ENCODE assay signal across 1 cellular context in the genomic region with DNA sequence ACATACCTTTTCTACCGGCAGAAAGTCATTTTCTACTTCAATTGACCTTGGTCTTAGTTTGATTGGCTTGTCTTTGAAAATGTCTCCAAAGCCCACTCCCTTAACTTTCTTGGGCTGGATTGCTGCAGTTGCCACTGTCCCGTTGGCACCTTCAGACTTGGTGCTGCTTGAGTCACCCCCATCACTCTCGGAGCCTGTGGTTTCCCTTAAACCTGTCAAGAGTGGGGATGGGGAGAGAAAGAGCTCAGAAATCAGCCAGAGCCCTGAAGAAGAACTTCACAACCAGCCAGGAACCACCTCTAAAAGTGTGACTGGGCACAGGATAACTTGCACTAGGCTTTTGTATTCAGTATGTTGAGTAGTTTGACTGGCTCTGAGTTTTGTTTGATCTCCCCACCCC.
TF ChIP-seq lines count a peak whose summit lies in the region.

No MANE protein-coding gene starts in this region.

TF ChIP-seq in GM12878, 131 proteins besides CTCF, POLR2A, EP300 and RAD21 (continued from another document):
- TF ChIP-seq, protein P1, sequence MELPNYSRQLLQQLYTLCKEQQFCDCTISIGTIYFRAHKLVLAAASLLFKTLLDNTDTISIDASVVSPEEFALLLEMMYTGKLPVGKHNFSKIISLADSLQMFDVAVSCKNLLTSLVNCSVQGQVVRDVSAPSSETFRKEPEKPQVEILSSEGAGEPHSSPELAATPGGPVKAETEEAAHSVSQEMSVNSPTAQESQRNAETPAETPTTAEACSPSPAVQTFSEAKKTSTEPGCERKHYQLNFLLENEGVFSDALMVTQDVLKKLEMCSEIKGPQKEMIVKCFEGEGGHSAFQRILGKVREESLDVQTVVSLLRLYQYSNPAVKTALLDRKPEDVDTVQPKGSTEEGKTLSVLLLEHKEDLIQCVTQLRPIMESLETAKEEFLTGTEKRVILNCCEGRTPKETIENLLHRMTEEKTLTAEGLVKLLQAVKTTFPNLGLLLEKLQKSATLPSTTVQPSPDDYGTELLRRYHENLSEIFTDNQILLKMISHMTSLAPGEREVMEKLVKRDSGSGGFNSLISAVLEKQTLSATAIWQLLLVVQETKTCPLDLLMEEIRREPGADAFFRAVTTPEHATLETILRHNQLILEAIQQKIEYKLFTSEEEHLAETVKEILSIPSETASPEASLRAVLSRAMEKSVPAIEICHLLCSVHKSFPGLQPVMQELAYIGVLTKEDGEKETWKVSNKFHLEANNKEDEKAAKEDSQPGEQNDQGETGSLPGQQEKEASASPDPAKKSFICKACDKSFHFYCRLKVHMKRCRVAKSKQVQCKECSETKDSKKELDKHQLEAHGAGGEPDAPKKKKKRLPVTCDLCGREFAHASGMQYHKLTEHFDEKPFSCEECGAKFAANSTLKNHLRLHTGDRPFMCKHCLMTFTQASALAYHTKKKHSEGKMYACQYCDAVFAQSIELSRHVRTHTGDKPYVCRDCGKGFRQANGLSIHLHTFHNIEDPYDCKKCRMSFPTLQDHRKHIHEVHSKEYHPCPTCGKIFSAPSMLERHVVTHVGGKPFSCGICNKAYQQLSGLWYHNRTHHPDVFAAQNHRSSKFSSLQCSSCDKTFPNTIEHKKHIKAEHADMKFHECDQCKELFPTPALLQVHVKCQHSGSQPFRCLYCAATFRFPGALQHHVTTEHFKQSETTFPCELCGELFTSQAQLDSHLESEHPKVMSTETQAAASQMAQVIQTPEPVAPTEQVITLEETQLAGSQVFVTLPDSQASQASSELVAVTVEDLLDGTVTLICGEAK (IDR thresholded peaks at IDR 0.05; ENCODE audit: borderline replicate concordance), result no peak
- TF ChIP-seq YBX1 (IDR thresholded peaks at IDR 0.05) (no peak), BRCA1 (IDR thresholded peaks at IDR 0.05; ENCODE audit: low read depth, low read length) (no peak)
